Comparison of ENCODE assay signal across 1 cellular context in genomic region chr6:17663203-17663602, GRCh38.
TF ChIP-seq lines count a peak whose summit lies in the region.

No MANE protein-coding gene starts in this region.

TF ChIP-seq in K562, 482 proteins besides CTCF, POLR2A, EP300 and RAD21:
- TF ChIP-seq CXXC5 (CRISPR knock-in tag; IDR thresholded peaks at IDR 0.05) (peak; percentile 84), HIVEP1 (CRISPR knock-in tag; IDR thresholded peaks at IDR 0.05) (no peak), ETV5 (CRISPR knock-in tag; IDR thresholded peaks at IDR 0.05; ENCODE audit: low read depth) (no peak), CBFA2T3 (IDR thresholded peaks at IDR 0.05) (peak; percentile 31), KAT7 (CRISPR knock-in tag; IDR thresholded peaks at IDR 0.05; ENCODE audit: borderline replicate concordance) (no peak), ELF4 (CRISPR knock-in tag; IDR thresholded peaks at IDR 0.05) (0 out of 2 replicates have a peak, but pooled peaks have one; percentile 23), NR0B1 (IDR thresholded peaks at IDR 0.05; ENCODE audit: partially characterized antibody) (no peak), POLR2AphosphoS2 (IDR thresholded peaks at IDR 0.05; ENCODE audit: low read length) (no peak), NFYB (IDR thresholded peaks at IDR 0.05; ENCODE audit: extremely low read depth, insufficient read length) (no peak), DEAF1 (CRISPR knock-in tag; IDR thresholded peaks at IDR 0.05) (no peak), ZNF740 (CRISPR knock-in tag; IDR thresholded peaks at IDR 0.05) (no peak), ZNF740 (tag; IDR thresholded peaks at IDR 0.05) (no peak), ARHGAP35 (IDR thresholded peaks at IDR 0.05; ENCODE audit: partially characterized antibody) (no peak), STAT5A (IDR thresholded peaks at IDR 0.05; ENCODE audit: borderline replicate concordance, low read length) (no peak), ZNF24 (IDR thresholded peaks at IDR 0.05) (no peak), BRD9 (IDR thresholded peaks at IDR 0.05; ENCODE audit: low read depth, partially characterized antibody) (no peak), BHLHE40 (IDR thresholded peaks at IDR 0.05; ENCODE audit: low read length) (peak; percentile 58), MAFG (tag; conservative IDR thresholded peaks at IDR 0.05) (no peak), PHB (CRISPR knock-in tag; IDR thresholded peaks at IDR 0.05) (no peak), NRF1 (conservative IDR thresholded peaks at IDR 0.05 in 1 of 2, IDR thresholded peaks at IDR 0.05 in 1 of 2) (no peak), CGGBP1 (CRISPR knock-in tag; IDR thresholded peaks at IDR 0.05) (no peak), CHCHD3 (CRISPR knock-in tag; IDR thresholded peaks at IDR 0.05) (no peak), HDAC1 (IDR thresholded peaks at IDR 0.05) (no peak), RUNX1 (IDR thresholded peaks at IDR 0.05; ENCODE audit: low read depth) (no peak), ZNF316 (IDR thresholded peaks at IDR 0.05) (no peak), TFE3 (CRISPR knock-in tag; IDR thresholded peaks at IDR 0.05) (peak; percentile 49), STAT6 (CRISPR knock-in tag; IDR thresholded peaks at IDR 0.05) (no peak), ZNF431 (CRISPR knock-in tag; IDR thresholded peaks at IDR 0.05) (no peak), ASH1L (IDR thresholded peaks at IDR 0.05; ENCODE audit: borderline replicate concordance, low read depth, partially characterized antibody) (no peak)
- TF ChIP-seq, protein P1, sequence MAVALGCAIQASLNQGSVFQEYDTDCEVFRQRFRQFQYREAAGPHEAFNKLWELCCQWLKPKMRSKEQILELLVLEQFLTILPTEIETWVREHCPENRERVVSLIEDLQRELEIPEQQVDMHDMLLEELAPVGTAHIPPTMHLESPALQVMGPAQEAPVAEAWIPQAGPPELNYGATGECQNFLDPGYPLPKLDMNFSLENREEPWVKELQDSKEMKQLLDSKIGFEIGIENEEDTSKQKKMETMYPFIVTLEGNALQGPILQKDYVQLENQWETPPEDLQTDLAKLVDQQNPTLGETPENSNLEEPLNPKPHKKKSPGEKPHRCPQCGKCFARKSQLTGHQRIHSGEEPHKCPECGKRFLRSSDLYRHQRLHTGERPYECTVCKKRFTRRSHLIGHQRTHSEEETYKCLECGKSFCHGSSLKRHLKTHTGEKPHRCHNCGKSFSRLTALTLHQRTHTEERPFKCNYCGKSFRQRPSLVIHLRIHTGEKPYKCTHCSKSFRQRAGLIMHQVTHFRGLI (CRISPR knock-in tag; IDR thresholded peaks at IDR 0.05), result no peak
- TF ChIP-seq, protein P2, sequence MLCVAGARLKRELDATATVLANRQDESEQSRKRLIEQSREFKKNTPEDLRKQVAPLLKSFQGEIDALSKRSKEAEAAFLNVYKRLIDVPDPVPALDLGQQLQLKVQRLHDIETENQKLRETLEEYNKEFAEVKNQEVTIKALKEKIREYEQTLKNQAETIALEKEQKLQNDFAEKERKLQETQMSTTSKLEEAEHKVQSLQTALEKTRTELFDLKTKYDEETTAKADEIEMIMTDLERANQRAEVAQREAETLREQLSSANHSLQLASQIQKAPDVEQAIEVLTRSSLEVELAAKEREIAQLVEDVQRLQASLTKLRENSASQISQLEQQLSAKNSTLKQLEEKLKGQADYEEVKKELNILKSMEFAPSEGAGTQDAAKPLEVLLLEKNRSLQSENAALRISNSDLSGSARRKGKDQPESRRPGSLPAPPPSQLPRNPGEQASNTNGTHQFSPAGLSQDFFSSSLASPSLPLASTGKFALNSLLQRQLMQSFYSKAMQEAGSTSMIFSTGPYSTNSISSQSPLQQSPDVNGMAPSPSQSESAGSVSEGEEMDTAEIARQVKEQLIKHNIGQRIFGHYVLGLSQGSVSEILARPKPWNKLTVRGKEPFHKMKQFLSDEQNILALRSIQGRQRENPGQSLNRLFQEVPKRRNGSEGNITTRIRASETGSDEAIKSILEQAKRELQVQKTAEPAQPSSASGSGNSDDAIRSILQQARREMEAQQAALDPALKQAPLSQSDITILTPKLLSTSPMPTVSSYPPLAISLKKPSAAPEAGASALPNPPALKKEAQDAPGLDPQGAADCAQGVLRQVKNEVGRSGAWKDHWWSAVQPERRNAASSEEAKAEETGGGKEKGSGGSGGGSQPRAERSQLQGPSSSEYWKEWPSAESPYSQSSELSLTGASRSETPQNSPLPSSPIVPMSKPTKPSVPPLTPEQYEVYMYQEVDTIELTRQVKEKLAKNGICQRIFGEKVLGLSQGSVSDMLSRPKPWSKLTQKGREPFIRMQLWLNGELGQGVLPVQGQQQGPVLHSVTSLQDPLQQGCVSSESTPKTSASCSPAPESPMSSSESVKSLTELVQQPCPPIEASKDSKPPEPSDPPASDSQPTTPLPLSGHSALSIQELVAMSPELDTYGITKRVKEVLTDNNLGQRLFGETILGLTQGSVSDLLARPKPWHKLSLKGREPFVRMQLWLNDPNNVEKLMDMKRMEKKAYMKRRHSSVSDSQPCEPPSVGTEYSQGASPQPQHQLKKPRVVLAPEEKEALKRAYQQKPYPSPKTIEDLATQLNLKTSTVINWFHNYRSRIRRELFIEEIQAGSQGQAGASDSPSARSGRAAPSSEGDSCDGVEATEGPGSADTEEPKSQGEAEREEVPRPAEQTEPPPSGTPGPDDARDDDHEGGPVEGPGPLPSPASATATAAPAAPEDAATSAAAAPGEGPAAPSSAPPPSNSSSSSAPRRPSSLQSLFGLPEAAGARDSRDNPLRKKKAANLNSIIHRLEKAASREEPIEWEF (CRISPR knock-in tag; IDR thresholded peaks at IDR 0.05), result no peak
